Comparison of ENCODE assay signal across 9 cellular contexts in the genomic region with DNA sequence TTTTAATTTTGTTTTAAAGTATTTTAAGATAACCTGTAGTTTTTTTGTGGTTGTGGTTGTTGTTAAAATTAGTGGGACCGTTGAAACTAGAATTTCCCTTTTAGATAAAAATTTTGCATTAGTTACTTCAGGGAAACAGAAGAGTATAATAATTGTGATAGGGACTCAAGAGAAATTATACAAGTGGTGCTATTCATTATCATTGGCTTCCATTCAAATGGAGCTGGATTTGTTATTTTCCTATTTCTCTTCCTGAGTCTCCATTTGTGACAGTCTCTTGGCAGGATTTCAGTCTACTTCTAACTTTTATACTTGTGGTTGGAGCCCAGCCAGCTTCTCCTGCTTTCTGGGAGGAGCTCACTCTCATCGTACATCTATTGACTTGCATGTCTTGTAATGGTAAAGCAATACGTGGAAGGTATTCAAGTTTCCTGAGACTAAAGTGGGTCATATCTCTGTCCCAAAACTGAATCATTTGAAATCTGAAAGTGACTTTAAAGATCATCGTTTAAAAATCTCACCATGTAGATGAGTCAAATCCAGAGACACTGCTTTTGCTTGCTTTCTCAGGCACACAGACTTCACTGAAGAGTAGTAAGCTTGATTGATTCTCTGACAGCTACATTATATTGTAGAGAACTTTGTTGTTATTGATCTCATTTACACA.
DNase-seq lines count a peak whose midpoint lies in the region; ATAC-seq and TF ChIP-seq lines count a peak whose summit lies in the region.
"Had no signal": no experiment of that assay in that cellular context is flagged by ENCODE, and none has a peak within 500 bp of the region (broad histone marks: within the 10 kb centered on the region; RNA-seq: fewer than 3 reads in every experiment).

No MANE protein-coding gene starts in this region.

- H3K79me2 ChIP-seq in osteoblast (ENCODE audit: insufficient read depth, low read length): no peaks in the 10 kb centered on the region

- no peak for TF ChIP-seq CTCF in osteoblast (IDR thresholded peaks at IDR 0.05; ENCODE audit: extremely low read depth, low read depth, low read length)
- TF ChIP-seq CTCF in spleen (IDR thresholded peaks at IDR 0.05 in 8 of 11, conservative IDR thresholded peaks at IDR 0.05 in 3 of 11): no peak

- H3K27ac Mint-ChIP-seq in activated naive CD4-positive, alpha-beta T cell treated with anti-CD3 and anti-CD28 coated beads for 36 hours: no peak overlapping the region
- no peak overlapping the region for H3K27ac Mint-ChIP-seq in activated naive CD4-positive, alpha-beta T cell treated with anti-CD3 and anti-CD28 coated beads, Interleukin-2, amount 10 ng/mL, durations not matched to agents 7 days and 5 days
- H3K27ac Mint-ChIP-seq: stimulated activated naive CD8-positive, alpha-beta T cell treated with anti-CD3 and anti-CD28 coated beads, Interleukin-15, Interleukin-2, amounts not matched to agents 100 ng/mL and 50 ng/mL, for 24 hours had no signal

- peak; percentile 96 for ATAC-seq in HG02938 (IDR thresholded peaks at IDR 0.05; ENCODE audit: unreplicated experiment)
- peak; percentile 56 for ATAC-seq in SK-N-SH treated with all-trans-retinoic acid at 6 μM for 48 hours

- no peak overlapping the region for H2AFZ ChIP-seq in osteoblast (ENCODE audit: low read length)

- H3K27ac ChIP-seq in osteoblast (ENCODE audit: low read depth, low read length): no peak overlapping the region
- no peak overlapping the region for H3K27ac ChIP-seq in spleen

- H3K27me3 ChIP-seq in osteoblast (ENCODE audit: insufficient read depth, low read length) (no peaks in the 10 kb centered on the region), spleen (replicated peaks in 1 of 7) (no peaks in the 10 kb centered on the region)

- H3K4me3 ChIP-seq in osteoblast (ENCODE audit: insufficient read depth, low read length) (peak overlapping the region; percentile 11), spleen (no peak overlapping the region)

- H3K4me3 Mint-ChIP-seq in activated naive CD4-positive, alpha-beta T cell treated with anti-CD3 and anti-CD28 coated beads for 36 hours: no peak overlapping the region
- H3K4me3 Mint-ChIP-seq in activated naive CD4-positive, alpha-beta T cell treated with anti-CD3 and anti-CD28 coated beads, Interleukin-2, amount 10 ng/mL, durations not matched to agents 7 days and 5 days: no peak overlapping the region
- H3K4me3 Mint-ChIP-seq: stimulated activated naive CD8-positive, alpha-beta T cell treated with anti-CD3 and anti-CD28 coated beads, Interleukin-15, Interleukin-2, amounts not matched to agents 100 ng/mL and 50 ng/mL, for 24 hours had no signal

- 25 to 51% (median 41%) methylated on average over 4 of the region's 4 CpGs for WGBS in spleen, 5 donors

- no peaks in the 10 kb centered on the region for H3K36me3 Mint-ChIP-seq in activated naive CD4-positive, alpha-beta T cell treated with anti-CD3 and anti-CD28 coated beads for 36 hours (ENCODE audit: low read depth)
- no peaks in the 10 kb centered on the region for H3K36me3 Mint-ChIP-seq in activated naive CD4-positive, alpha-beta T cell treated with anti-CD3 and anti-CD28 coated beads, Interleukin-2, amount 10 ng/mL, durations not matched to agents 7 days and 5 days

- H3K36me3 ChIP-seq in osteoblast (ENCODE audit: insufficient read depth, low read length) (no peaks in the 10 kb centered on the region), spleen (no peaks in the 10 kb centered on the region)

- H3K4me1 Mint-ChIP-seq in activated naive CD4-positive, alpha-beta T cell treated with anti-CD3 and anti-CD28 coated beads for 36 hours (ENCODE audit: low read depth): peaks cover 4% of the 10 kb centered on the region
- H3K4me1 Mint-ChIP-seq in activated naive CD4-positive, alpha-beta T cell treated with anti-CD3 and anti-CD28 coated beads, Interleukin-2, amount 10 ng/mL, durations not matched to agents 7 days and 5 days: no peaks in the 10 kb centered on the region

- no peaks in the 10 kb centered on the region for H3K9me3 Mint-ChIP-seq in activated naive CD4-positive, alpha-beta T cell treated with anti-CD3 and anti-CD28 coated beads for 36 hours
- no peaks in the 10 kb centered on the region for H3K9me3 Mint-ChIP-seq in activated naive CD4-positive, alpha-beta T cell treated with anti-CD3 and anti-CD28 coated beads, Interleukin-2, amount 10 ng/mL, durations not matched to agents 7 days and 5 days
- H3K9me3 Mint-ChIP-seq: stimulated activated naive CD8-positive, alpha-beta T cell treated with anti-CD3 and anti-CD28 coated beads, Interleukin-15, Interleukin-2, amounts not matched to agents 100 ng/mL and 50 ng/mL, for 24 hours had no signal

- TF ChIP-seq POLR2A in spleen (IDR thresholded peaks at IDR 0.05): no peak

- H3K4me1 ChIP-seq in osteoblast (ENCODE audit: insufficient read depth, low read length) (no peaks in the 10 kb centered on the region), spleen (no peaks in the 10 kb centered on the region)

- H3K27me3 Mint-ChIP-seq in activated naive CD4-positive, alpha-beta T cell treated with anti-CD3 and anti-CD28 coated beads for 36 hours (ENCODE audit: low read depth): no peaks in the 10 kb centered on the region
- no peaks in the 10 kb centered on the region for H3K27me3 Mint-ChIP-seq in activated naive CD4-positive, alpha-beta T cell treated with anti-CD3 and anti-CD28 coated beads, Interleukin-2, amount 10 ng/mL, durations not matched to agents 7 days and 5 days
- H3K27me3 Mint-ChIP-seq: stimulated activated naive CD8-positive, alpha-beta T cell treated with anti-CD3 and anti-CD28 coated beads, Interleukin-15, Interleukin-2, amounts not matched to agents 100 ng/mL and 50 ng/mL, for 24 hours had no signal

- DNase-seq in activated naive CD4-positive, alpha-beta T cell treated with anti-CD3 and anti-CD28 coated beads for 36 hours: peak; percentile 27
- no peak for DNase-seq in activated naive CD4-positive, alpha-beta T cell treated with anti-CD3 and anti-CD28 coated beads, Interleukin-2, amount 10 ng/mL, durations not matched to agents 7 days and 5 days
- DNase-seq in osteoblast (ENCODE audit: insufficient read length, low spot score, missing footprints) (peak; percentile 55), RPMI8226 (no peak), spleen (no peak)
- DNase-seq in activated naive CD4-positive, alpha-beta T cell (lab: John Stamatoyannopoulos, UW): no peak

- CTCF ChIA-PET in activated naive CD4-positive, alpha-beta T cell treated with anti-CD3 and anti-CD28 coated beads for 36 hours (lab: Charles Lee): no interaction called here
- CTCF ChIA-PET in activated naive CD4-positive, alpha-beta T cell treated with anti-CD3 and anti-CD28 coated beads, Interleukin-2, amount 10 ng/mL, durations not matched to agents 7 days and 5 days (lab: Charles Lee): no interaction called here

- intact Hi-C loops in activated naive CD4-positive, alpha-beta T cell treated with anti-CD3 and anti-CD28 coated beads for 36 hours (cut with micrococcal nuclease): loop anchor here (1.0 to 10.0 kb wide), 2 partner anchors 9 to 355 kb away; partner anchors contain the start of gene DIAPH2
- intact Hi-C loops in spleen (cut with DNase I; ENCODE audit: low total_unique reads): no loop called here

- H3K9me3 ChIP-seq in osteoblast (ENCODE audit: low read depth, low read length): no peaks in the 10 kb centered on the region
- no peaks in the 10 kb centered on the region for H3K9me3 ChIP-seq in spleen

- peak overlapping the region; percentile 52 for H3K4me2 ChIP-seq in osteoblast (ENCODE audit: insufficient read depth, low read length)

- H4K20me1 ChIP-seq in osteoblast (ENCODE audit: insufficient read depth, low read length): no peaks in the 10 kb centered on the region

TF ChIP-seq in SK-N-SH treated with all-trans-retinoic acid at 6 μM for 48 hours, 23 proteins besides CTCF, POLR2A, EP300 and RAD21:
- TF ChIP-seq ISL1 (CRISPR knock-in tag; IDR thresholded peaks at IDR 0.05): peak; percentile 64
- peak; percentile 45; the same call in 1 of the 2 replicates for TF ChIP-seq ZFP30 (CRISPR knock-in tag; IDR thresholded peaks at IDR 0.05)
- no peak for TF ChIP-seq ZFP3 (CRISPR knock-in tag; IDR thresholded peaks at IDR 0.05)

Comparison
In these comparisons a context has a peak if more than half of its experiments do, and no peak if none do; other contexts are left out.
1. DNase-seq: peak in activated naive CD4-positive, alpha-beta T cell treated with anti-CD3 and anti-CD28 coated beads for 36 hours (single experiment) and osteoblast (single experiment); none in activated naive CD4-positive, alpha-beta T cell treated with anti-CD3 and anti-CD28 coated beads, Interleukin-2, amount 10 ng/mL, durations not matched to agents 7 days and 5 days (single experiment), RPMI8226 (single experiment), spleen (single experiment) and activated naive CD4-positive, alpha-beta T cell (0 of 4).